ENCODE assay signal across 9 cellular contexts in genomic region chr10:72862957-72863356, GRCh38. TPM values are rescaled to one million over a fixed set of nuclear protein-coding genes. Genes with fewer than 3 reads are reported as not detected.
"Had no signal": no experiment of that assay in that cellular context is flagged by ENCODE, and none has a peak within 500 bp of the region (broad histone marks: within the 10 kb centered on the region; RNA-seq: fewer than 3 reads in every experiment).

No MANE protein-coding gene starts in this region.

- H3K9ac ChIP-seq: GM23248 had no signal

- H3K27ac ChIP-seq: GM23248 had no signal

- H3K27ac Mint-ChIP-seq: IgD-negative memory B cell had no signal

- H3K27me3 Mint-ChIP-seq: IgD-negative memory B cell had no signal

- H2AFZ ChIP-seq: GM23248 had no signal

- H3K9me3 Mint-ChIP-seq: H9, IgD-negative memory B cell had no signal

- H3K4me1 Mint-ChIP-seq: IgD-negative memory B cell had no signal

- DNase-seq: GM23248, GOT3, H9, HCEC 1CT, KBM-7 had no signal

- FAIRE-seq: HTR-8/SVneo had no signal

- H3K4me3 ChIP-seq: GM23248 had no signal

- H3K4me3 Mint-ChIP-seq: H9, IgD-negative memory B cell had no signal

RNA-seq across cellular contexts. Expression of gene OIT3, which starts 30.6 kb away (rescaled TPM):
- total RNA-seq: GM23248, H4, H9, HT-29 had no signal
- polyA plus RNA-seq: GM23248, IgD-negative memory B cell had no signal
